ENCODE assay signal across 11 cellular contexts in the genomic region with DNA sequence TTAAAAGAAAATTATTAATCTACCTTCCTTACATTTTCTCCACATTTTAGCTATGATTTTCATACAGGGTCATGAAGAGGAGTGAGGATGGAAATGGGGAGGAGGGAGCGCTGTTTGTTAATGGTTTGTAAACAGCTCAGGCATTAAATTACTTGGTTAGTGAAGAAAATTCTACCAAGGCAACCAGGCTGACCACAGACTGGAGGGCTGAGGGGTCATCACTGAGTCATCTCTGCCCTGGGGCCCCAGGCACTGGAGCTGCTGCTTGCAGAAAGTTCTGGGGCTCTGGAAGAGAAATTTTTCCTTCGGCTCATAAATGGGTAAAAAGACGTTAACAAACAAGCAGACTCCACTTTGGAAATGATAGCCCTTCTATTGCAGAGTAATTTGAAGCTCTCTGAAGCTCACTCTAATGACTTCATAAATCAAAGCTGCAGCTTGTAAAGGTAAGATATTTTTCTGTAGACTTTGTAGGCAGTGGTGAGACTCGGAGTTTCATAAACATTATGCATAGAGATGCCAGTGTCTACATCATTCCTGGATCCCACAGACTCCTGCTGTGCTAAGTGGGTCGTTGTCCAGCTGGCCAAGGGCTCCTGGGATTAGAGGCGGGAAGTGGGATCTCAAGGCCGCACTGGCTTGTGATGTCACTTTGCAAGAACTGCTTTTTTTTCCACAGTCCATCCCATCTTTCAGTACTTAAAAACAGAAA.
DNase-seq lines count a peak whose midpoint lies in the region; ATAC-seq, FAIRE-seq and TF ChIP-seq lines count a peak whose summit lies in the region.
"Had no signal": no experiment of that assay in that cellular context is flagged by ENCODE, and none has a peak within 500 bp of the region (broad histone marks: within the 10 kb centered on the region; RNA-seq: fewer than 3 reads in every experiment).

No MANE protein-coding gene starts in this region.

- TF ChIP-seq EP300 in sigmoid colon (IDR thresholded peaks at IDR 0.05) = no peak

- no peak for TF ChIP-seq POLR2A in H54 (IDR thresholded peaks at IDR 0.05; ENCODE audit: low read depth, low read length)
- TF ChIP-seq POLR2A in sigmoid colon (IDR thresholded peaks at IDR 0.05) = no peak

- POLR2A ChIA-PET in Panc1 (lab: Charles Lee) = no interaction called here

- intact Hi-C loops in Panc1 (cut with micrococcal nuclease; ENCODE audit: unreplicated experiment) = no loop called here
- intact Hi-C loops in sigmoid colon (cut with DNase I) = no loop called here

- in situ Hi-C loops in Panc1 (cut with HindIII; ENCODE audit: low pct_unique_long_range_greater_than_20kb, low sequenced_read_pairs) = no loop called here

- no peaks in the 10 kb centered on the region for H3K27me3 ChIP-seq in Panc1 (ENCODE audit: control insufficient read depth, insufficient read depth, low read length)
- no peaks in the 10 kb centered on the region for H3K27me3 ChIP-seq in sigmoid colon
- H3K27me3 ChIP-seq in BE2C = no peaks in the 10 kb centered on the region

- H3K9me3 ChIP-seq in Panc1 (ENCODE audit: control insufficient read depth, insufficient read depth, low read depth, low read length) (no peaks in the 10 kb centered on the region), sigmoid colon (no peaks in the 10 kb centered on the region), BE2C (no peaks in the 10 kb centered on the region)

- no peaks in the 10 kb centered on the region for H3K4me1 ChIP-seq in Panc1 (ENCODE audit: control insufficient read depth, insufficient read depth, low read length)
- H3K4me1 ChIP-seq in sigmoid colon = peaks cover 0 to 25% (median 15%) of the 10 kb centered on the region in 4 donors
- 0 out of 2 replicates have a peak, but pooled peaks cover 3% of the 10 kb centered on the region for H3K4me1 ChIP-seq in BE2C

- WGBS in sigmoid colon, 2 donors = 75 to 78% methylated on average over 7 of the region's 7 CpGs

- FAIRE-seq in H54 (lab: Jason Lieb, UNC) = peak; percentile 15

- TF ChIP-seq CTCF in Panc1 (IDR thresholded peaks at IDR 0.05) = no peak
- no peak for TF ChIP-seq CTCF in sigmoid colon (IDR thresholded peaks at IDR 0.05)
- TF ChIP-seq CTCF in BE2C (IDR thresholded peaks at IDR 0.05; ENCODE audit: low read depth, low read length) = no peak

- H3K27ac ChIP-seq in Panc1 (ENCODE audit: low read length) (no peak overlapping the region), sigmoid colon (peak overlapping the region in 3 of 4 donors; percentile 36 to 73 (median 41))

- no peak overlapping the region for H3K4me3 ChIP-seq in Panc1 (ENCODE audit: low read depth in 2 of 2, low read length in 2 of 2)
- no peak overlapping the region for H3K4me3 ChIP-seq in sigmoid colon
- no peak overlapping the region for H3K4me3 ChIP-seq in BE2C (ENCODE audit: low read depth, low read length)
- H3K4me3 ChIP-seq: lung had no signal

- ATAC-seq in Panc1 = peak; percentile 30; the same call in 1 of the 2 replicates
- no peak for ATAC-seq in HG03469 (IDR thresholded peaks at IDR 0.05; ENCODE audit: unreplicated experiment)
- ATAC-seq: WTC11 had no signal

- DNase-seq in H54 (ENCODE audit: insufficient read length, low spot score) = peak; percentile 54
- DNase-seq in Panc1 (ENCODE audit: low read depth, low spot score) = no peak
- peak; percentile 36 for DNase-seq in fibroblast of the conjunctiva (ENCODE audit: low read depth)
- DNase-seq in sigmoid colon = no peak
- no peak for DNase-seq in activated T-cell treated with anti-CD3 and anti-CD28 coated beads for 4 hours
- no peak for DNase-seq in BE2C
- no peak for DNase-seq in activated CD4-positive, alpha-beta T cell treated with anti-CD3 and anti-CD28 coated beads, Interleukin-2, amount 50 U/mL, for 4 hours
- DNase-seq: NCI-H1436 treated with DMSO at 0.1 percent for 48 hours had no signal

- CTCF ChIA-PET in Panc1 (lab: Charles Lee) = interaction anchor here (0.6 kb wide), 1 partner anchor 555 kb away, joined by 3 read pairs; no protein-coding TSS in a partner anchor

- no TSS peak for BruUV-seq in Panc1 (replicated peaks; lab: Mats Ljungman, UMichigan)

- H3K36me3 ChIP-seq in Panc1 (ENCODE audit: control insufficient read depth, insufficient read depth, low read length) (no peaks in the 10 kb centered on the region), sigmoid colon (peaks cover 4 to 83% (median 30%) of the 10 kb centered on the region in 4 donors), BE2C (no peaks in the 10 kb centered on the region)

Comparison
In these comparisons a context has a peak if more than half of its experiments do, and no peak if none do; other contexts are left out.
1. DNase-seq: peak in H54 (single experiment) and fibroblast of the conjunctiva (single experiment); none in Panc1 (single experiment), sigmoid colon (single experiment), activated T-cell treated with anti-CD3 and anti-CD28 coated beads for 4 hours (single experiment), BE2C (single experiment) and activated CD4-positive, alpha-beta T cell treated with anti-CD3 and anti-CD28 coated beads, Interleukin-2, amount 50 U/mL, for 4 hours (0 of 2).